In the genomic region with DNA sequence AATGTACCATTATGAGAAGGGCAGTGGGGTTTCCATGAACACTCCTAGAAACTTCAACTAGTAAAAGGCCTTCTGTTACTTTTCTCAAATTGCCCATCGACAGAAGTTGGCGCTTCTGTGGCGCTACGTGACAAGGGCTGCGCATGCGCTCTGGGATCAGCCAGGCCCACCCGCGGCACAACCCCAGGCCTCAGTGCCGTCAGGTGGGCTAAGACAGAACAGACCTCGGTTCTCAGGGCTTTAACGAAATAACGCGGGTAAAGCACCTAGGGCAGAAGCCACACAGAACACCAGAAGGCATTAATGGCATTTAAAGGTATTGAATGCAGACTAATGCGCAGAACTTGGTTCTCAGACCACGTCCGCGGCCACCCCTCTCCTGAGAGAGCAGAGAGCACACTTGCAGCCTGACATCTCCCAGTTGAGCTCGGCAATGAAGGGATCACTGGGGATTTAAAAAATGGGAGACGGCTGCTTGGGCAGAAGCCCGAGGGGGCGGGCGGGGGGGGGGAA, we compare ENCODE assay signal across 8 cellular contexts.
DNase-seq lines count a peak whose midpoint lies in the region; ATAC-seq and TF ChIP-seq lines count a peak whose summit lies in the region.

No MANE protein-coding gene starts in this region.

- peak; percentile 58 for DNase-seq in GM13977 (ENCODE audit: low spot score)
- DNase-seq in NCI-H1930 (lab: John Stamatoyannopoulos, UW), result peak; percentile 38 to 70
- DNase-seq in activated CD4-positive, CD25-positive, alpha-beta regulatory T cell treated with anti-CD3 and anti-CD28 coated beads, Interleukin-2, amount 50 U/mL, for 16 hours (ENCODE audit: low read depth, low spot score), result peak; percentile 52
- DNase-seq in caudate nucleus (lab: John Stamatoyannopoulos, UW), result peak in 58 of 61 donors; percentile 15 to 86 (median 64)
- peak; percentile 34 for DNase-seq in iris pigment epithelial cell (ENCODE audit: low read depth)
- DNase-seq in stimulated activated CD4-positive, alpha-beta T cell treated with anti-CD3 and anti-CD28 coated beads, Interleukin-12 subunit alpha, Interleukin-12 subunit beta, amount 100 ng/mL, for 4 hours, result peak; percentile 79
- DNase-seq in cortex of kidney (lab: John Stamatoyannopoulos, UW), result no peak

- peak; percentile 31 for ATAC-seq in HG02798 (IDR thresholded peaks at IDR 0.05; ENCODE audit: poor library complexity, unreplicated experiment)

- in situ Hi-C loops in GM13977 (cut with MboI; ENCODE audit: low pct_unique_long_range_greater_than_20kb, low sequenced_read_pairs, unreplicated experiment), result no loop called here

- TF ChIP-seq CTCF in GM13977 (IDR thresholded peaks at IDR 0.05; ENCODE audit: extremely low read depth, insufficient read depth, missing control alignments), result no peak

- peak overlapping the region; percentile 99 for H3K27ac ChIP-seq in caudate nucleus (ENCODE audit: low read depth, low read length)
